In genomic region chr13:99322297-99323103, GRCh38 we compare ENCODE assay signal across 8 cellular contexts. TPM values are rescaled to one million over a fixed set of nuclear protein-coding genes. Genes with fewer than 3 reads are reported as not detected.
DNase-seq lines count a peak whose midpoint lies in the region; ATAC-seq and TF ChIP-seq lines count a peak whose summit lies in the region.

No MANE protein-coding gene starts in this region.

- TF ChIP-seq CTCF in cardiac fibroblast (IDR thresholded peaks at IDR 0.05; ENCODE audit: low read depth, low read length) (no peak), osteocyte (IDR thresholded peaks at IDR 0.05) (no peak), body of pancreas (IDR thresholded peaks at IDR 0.05) (no peak)

- H3K4me3 ChIP-seq in cardiac fibroblast (replicated peaks in 1 of 2; ENCODE audit: low read depth in 2 of 2, low read length in 2 of 2) (no peak overlapping the region), body of pancreas (no peak overlapping the region)

- H3K27ac Mint-ChIP-seq in osteocyte (ENCODE audit: unreplicated experiment), result peak overlapping the region; percentile 70

- peaks cover 8% of the 10 kb centered on the region for H3K4me1 ChIP-seq in body of pancreas

- no peaks in the 10 kb centered on the region for H3K9me3 ChIP-seq in body of pancreas

- peaks cover 20% of the 10 kb centered on the region for H3K4me1 Mint-ChIP-seq in osteocyte (ENCODE audit: unreplicated experiment)

- DNase-seq in activated effector memory CD4-positive, alpha-beta T cell treated with anti-CD3 and anti-CD28 coated beads, Interleukin-2, amount 50 U/mL, for 16 hours, result peak; percentile 76
- DNase-seq in activated effector memory CD4-positive, alpha-beta T cell treated with Interleukin-2 at 50 U/mL for 16 hours, result no peak
- DNase-seq in OCI-M1 (lab: John Stamatoyannopoulos, UW) (peak; percentile 83), cardiac fibroblast (ENCODE audit: low read depth in 2 of 2) (peak; percentile 63 to 81), osteocyte (ENCODE audit: extremely low spot score, unreplicated experiment) (no peak), body of pancreas (no peak)
- DNase-seq in effector CD8-positive, alpha-beta T cell (lab: John Stamatoyannopoulos, UW), result no peak

- peaks cover 13% of the 10 kb centered on the region for H3K36me3 Mint-ChIP-seq in osteocyte (ENCODE audit: unreplicated experiment)

- H3K27me3 Mint-ChIP-seq in osteocyte (ENCODE audit: unreplicated experiment), result no peaks in the 10 kb centered on the region

- WGBS in body of pancreas, 2 donors, result 72 to 81% methylated on average over 10 of the region's 10 CpGs

- peak overlapping the region in 1 of 4 donors; percentile 57 for H3K27ac ChIP-seq in body of pancreas

- peak; percentile 94 for ATAC-seq in HG02870 (IDR thresholded peaks at IDR 0.05; ENCODE audit: unreplicated experiment)
- no peak for ATAC-seq in body of pancreas

- TF ChIP-seq POLR2A in body of pancreas (IDR thresholded peaks at IDR 0.05), result no peak

- no peak overlapping the region for H3K4me3 Mint-ChIP-seq in osteocyte (ENCODE audit: unreplicated experiment)

- no peaks in the 10 kb centered on the region for H3K9me3 Mint-ChIP-seq in osteocyte (ENCODE audit: unreplicated experiment)

- H3K27me3 ChIP-seq in body of pancreas, result no peaks in the 10 kb centered on the region

- intact Hi-C loops in body of pancreas (cut with DNase I), result no loop called here

- no peaks in the 10 kb centered on the region for H3K36me3 ChIP-seq in body of pancreas (replicated peaks in 1 of 2; ENCODE audit: insufficient read depth in 1 of 2, low read depth in 2 of 2)

RNA-seq across cellular contexts. Expression of gene GPR183, which starts 15.3 kb away (rescaled TPM):
- total RNA-seq in osteocyte (0.19 TPM in 1 of 2 replicates, not detected in the other), body of pancreas (1 to 10 TPM in 1 of 2 donors, not detected in 1; 3.6 TPM)

Comparison
In these comparisons a context has a peak if more than half of its experiments do, and no peak if none do; other contexts are left out.
1. DNase-seq: peak in activated effector memory CD4-positive, alpha-beta T cell treated with anti-CD3 and anti-CD28 coated beads, Interleukin-2, amount 50 U/mL, for 16 hours (single experiment), OCI-M1 (single experiment) and cardiac fibroblast (2 of 2); none in activated effector memory CD4-positive, alpha-beta T cell treated with Interleukin-2 at 50 U/mL for 16 hours (single experiment), osteocyte (single experiment), body of pancreas (0 of 4) and effector CD8-positive, alpha-beta T cell (single experiment).